In genomic region chr11:95068549-95068948, GRCh38 we compare ENCODE assay signal across 1 cellular context.
TF ChIP-seq lines count a peak whose summit lies in the region.

No MANE protein-coding gene starts in this region.

TF ChIP-seq in GM12878, 131 proteins besides CTCF, POLR2A, EP300 and RAD21 (continued from another document and continues in another):
- TF ChIP-seq ELK1 (IDR thresholded peaks at IDR 0.05; ENCODE audit: low read depth, low read length), result no peak; the same call in 1 of the 2 replicates
- no peak for TF ChIP-seq ATF3 (IDR thresholded peaks at IDR 0.05; ENCODE audit: borderline replicate concordance, extremely low read depth, low read depth, low read length)
- TF ChIP-seq EGR1 (IDR thresholded peaks at IDR 0.05; ENCODE audit: borderline replicate concordance in 1 of 2, low read depth in 2 of 2, low read length in 2 of 2), result no peak
- no peak for TF ChIP-seq ESRRA (IDR thresholded peaks at IDR 0.05; ENCODE audit: low read length)
- peak; percentile 68; the same call in 1 of the 2 replicates for TF ChIP-seq POLR2AphosphoS2 (IDR thresholded peaks at IDR 0.05; ENCODE audit: low read depth, low read length)
- TF ChIP-seq BCL3 (IDR thresholded peaks at IDR 0.05; ENCODE audit: borderline replicate concordance, insufficient read depth, low read depth, low read length, poor library complexity, severe bottlenecking), result no peak
- peak; percentile 44; the same call in 1 of the 2 replicates for TF ChIP-seq CREM (IDR thresholded peaks at IDR 0.05; ENCODE audit: low read depth)
- TF ChIP-seq PAX5 (IDR thresholded peaks at IDR 0.05; ENCODE audit: borderline replicate concordance, low read depth, low read length), result no peak
- TF ChIP-seq ZNF622 (IDR thresholded peaks at IDR 0.05), result no peak
- peak; percentile 27 for TF ChIP-seq SMAD1 (IDR thresholded peaks at IDR 0.05; ENCODE audit: low read depth, partially characterized antibody)
- TF ChIP-seq CUX1 (IDR thresholded peaks at IDR 0.05; ENCODE audit: insufficient replicate concordance, low read depth, low read length), result peak; percentile 38
- TF ChIP-seq NR2C1 (IDR thresholded peaks at IDR 0.05), result no peak
- no peak for TF ChIP-seq RCOR1 (conservative IDR thresholded peaks at IDR 0.05; ENCODE audit: low read depth, low read length)
- TF ChIP-seq ATF7 (IDR thresholded peaks at IDR 0.05; ENCODE audit: low read depth), result peak; percentile 47; the same call in 1 of the 2 replicates
- no peak for TF ChIP-seq SMC3 (IDR thresholded peaks at IDR 0.05; ENCODE audit: borderline replicate concordance, low read length)
- TF ChIP-seq POU2F2 (IDR thresholded peaks at IDR 0.05; ENCODE audit: borderline replicate concordance, low read depth, low read length), result peak; percentile 74; the same call in 1 of the 3 replicates
- TF ChIP-seq ZBED1 (IDR thresholded peaks at IDR 0.05; ENCODE audit: borderline replicate concordance), result 0 out of 2 replicates have a peak, but pooled peaks have one; percentile 52
- no peak for TF ChIP-seq HDAC6 (IDR thresholded peaks at IDR 0.05; ENCODE audit: unreplicated experiment)
- no peak for TF ChIP-seq E2F4 (IDR thresholded peaks at IDR 0.05; ENCODE audit: low read depth, low read length)
- peak; percentile 14 for TF ChIP-seq MEF2B (IDR thresholded peaks at IDR 0.05; ENCODE audit: partially characterized antibody, poor library complexity, severe bottlenecking)
- TF ChIP-seq BMI1 (IDR thresholded peaks at IDR 0.05; ENCODE audit: borderline replicate concordance), result no peak
- TF ChIP-seq MYB (IDR thresholded peaks at IDR 0.05; ENCODE audit: borderline replicate concordance, low read depth, low read length), result no peak
- no peak for TF ChIP-seq BCLAF1 (IDR thresholded peaks at IDR 0.05)
- TF ChIP-seq WRNIP1 (IDR thresholded peaks at IDR 0.05; ENCODE audit: borderline replicate concordance, low read depth, low read length), result no peak; the same call in 1 of the 2 replicates
- TF ChIP-seq E4F1 (IDR thresholded peaks at IDR 0.05; ENCODE audit: borderline replicate concordance, partially characterized antibody), result no peak
- TF ChIP-seq MTA2 (IDR thresholded peaks at IDR 0.05; ENCODE audit: low read depth), result no peak
- no peak for TF ChIP-seq MYC (IDR thresholded peaks at IDR 0.05; ENCODE audit: insufficient read depth, insufficient read length, insufficient replicate concordance, low read length, severe bottlenecking)
- TF ChIP-seq SMAD5 (IDR thresholded peaks at IDR 0.05; ENCODE audit: low read depth), result peak; percentile 74; the same call in 1 of the 2 replicates
- peak; percentile 92 for TF ChIP-seq NFYA (IDR thresholded peaks at IDR 0.05; ENCODE audit: borderline replicate concordance, low read depth, low read length)
- no peak for TF ChIP-seq SUZ12 (IDR thresholded peaks at IDR 0.05; ENCODE audit: unreplicated experiment)
- no peak for TF ChIP-seq SKIL (IDR thresholded peaks at IDR 0.05; ENCODE audit: low read depth, poor library complexity, severe bottlenecking)
- 0 out of 2 replicates have a peak, but pooled peaks have one; percentile 44 for TF ChIP-seq SPI1 (IDR thresholded peaks at IDR 0.05; ENCODE audit: borderline replicate concordance, insufficient read depth, low read depth, low read length)
- no peak for TF ChIP-seq RAD51 (IDR thresholded peaks at IDR 0.05)
- no peak for TF ChIP-seq BCL11A (IDR thresholded peaks at IDR 0.05; ENCODE audit: low read depth, low read length)
- no peak for TF ChIP-seq ATF2 (IDR thresholded peaks at IDR 0.05; ENCODE audit: low read length)
- peak in 1 of 2 experiments; percentile 88; a peak in 2 of 4 replicates for TF ChIP-seq SRF (IDR thresholded peaks at IDR 0.05; ENCODE audit: low read depth in 2 of 2, low read length in 2 of 2)
- TF ChIP-seq USF1 (IDR thresholded peaks at IDR 0.05; ENCODE audit: borderline replicate concordance, extremely low read length, insufficient read depth, low read depth, low read length), result no peak
